In genomic region chr7:100430450-100431285, GRCh38 we compare ENCODE assay signal across 7 cellular contexts. TPM values are rescaled to one million over a fixed set of nuclear protein-coding genes. Genes with fewer than 3 reads are reported as not detected.
DNase-seq lines count a peak whose midpoint lies in the region; ATAC-seq and TF ChIP-seq lines count a peak whose summit lies in the region.

No MANE protein-coding gene starts in this region.

- H3K4me1 ChIP-seq in GM23338 (ENCODE audit: insufficient read depth) = peaks cover 29% of the 10 kb centered on the region; the same call in 1 of the 2 replicates
- H3K4me1 ChIP-seq in lung (ENCODE audit: control insufficient read depth in 2 of 2, insufficient read depth in 2 of 2, low read length in 2 of 2) = peaks cover 4 to 13% of the 10 kb centered on the region in 2 donors

- no peaks in the 10 kb centered on the region for H3K9me3 ChIP-seq in lung (ENCODE audit: control insufficient read depth in 2 of 2, insufficient read depth in 1 of 2, low read length in 1 of 2)

- H3F3A ChIP-seq in GM23338 (replicated peaks; ENCODE audit: low read depth) = peaks cover 38% of the 10 kb centered on the region

- peak overlapping the region; percentile 99 for H3K27ac ChIP-seq in GM23338 (ENCODE audit: low read depth)
- peak overlapping the region; percentile 97 to 98 for H3K27ac ChIP-seq in lung (ENCODE audit: low read depth in 1 of 2, low read length in 1 of 2)
- H3K27ac ChIP-seq in substantia nigra (ENCODE audit: low read depth, low read length, poor library complexity, severe bottlenecking) = peak overlapping the region; percentile 100

- WGBS in lung, 2 donors = 14 to 19% methylated on average over 33 of the region's 33 CpGs

- H4K20me1 ChIP-seq in GM23338 (replicated peaks; ENCODE audit: insufficient read depth) = peaks cover 3% of the 10 kb centered on the region; the same call in 1 of the 2 replicates

- H3K27me3 ChIP-seq in GM23338 (ENCODE audit: insufficient read depth) (peaks cover 9% of the 10 kb centered on the region), lung (ENCODE audit: control insufficient read depth, insufficient read depth) (no peaks in the 10 kb centered on the region)

- peak overlapping the region; percentile 79 for H3K4me2 ChIP-seq in GM23338

- H3K27ac Mint-ChIP-seq in GM23338 = peak overlapping the region; percentile 96
- peak overlapping the region; percentile 100 for H3K27ac Mint-ChIP-seq in central memory CD8-positive, alpha-beta T cell (ENCODE audit: low read depth)

- 0 out of 2 replicates have a peak, but pooled peaks cover 3% of the 10 kb centered on the region for H3K9me2 ChIP-seq in GM23338 (ENCODE audit: insufficient read depth)

- H3K36me3 Mint-ChIP-seq in GM23338 (ENCODE audit: low read depth) = peaks cover 59% of the 10 kb centered on the region
- H3K36me3 Mint-ChIP-seq in central memory CD8-positive, alpha-beta T cell (ENCODE audit: insufficient read depth) = peaks cover 46% of the 10 kb centered on the region

- peaks cover 48% of the 10 kb centered on the region for H3K4me1 Mint-ChIP-seq in GM23338
- H3K4me1 Mint-ChIP-seq in central memory CD8-positive, alpha-beta T cell = peaks cover 57% of the 10 kb centered on the region

- H2AFZ ChIP-seq in GM23338 = no peak overlapping the region

- peak overlapping the region; percentile 93 for H3K4me3 Mint-ChIP-seq in GM23338
- H3K4me3 Mint-ChIP-seq in central memory CD8-positive, alpha-beta T cell = peak overlapping the region; percentile 85

- DNase-seq in GM23338 (ENCODE audit: low spot score) (peak; percentile 41), T follicular helper cell (ENCODE audit: low read depth) (peak; percentile 20), lung (ENCODE audit: low spot score) (no peak), substantia nigra (lab: John Stamatoyannopoulos, UW) (peak in 5 of 49 donors; percentile 13 to 48 (median 29)), NCI-H1105 treated with DMSO at 0.1 percent for 48 hours (lab: John Stamatoyannopoulos, UW) (no peak)
- DNase-seq in central memory CD8-positive, alpha-beta T cell (ENCODE audit: low spot score in 2 of 2) = peak in 1 of 2 donors; percentile 31

- peaks cover 44% of the 10 kb centered on the region for H3K79me2 ChIP-seq in GM23338 (replicated peaks; ENCODE audit: insufficient read depth)

- TF ChIP-seq CTCF in GM23338 (conservative IDR thresholded peaks at IDR 0.05; ENCODE audit: low read depth in 2 of 2) = no peak
- no peak for TF ChIP-seq CTCF in lung (IDR thresholded peaks at IDR 0.05; ENCODE audit: control extremely low read depth, extremely low read depth)

- H3K4me3 ChIP-seq in GM23338 = peak overlapping the region; percentile 67
- H3K4me3 ChIP-seq in lung = peak overlapping the region; percentile 73

- peaks cover 20% of the 10 kb centered on the region for H3K9me3 Mint-ChIP-seq in GM23338
- H3K9me3 Mint-ChIP-seq in central memory CD8-positive, alpha-beta T cell = no peaks in the 10 kb centered on the region

- ATAC-seq in GM23338 (peak; percentile 0; the same call in 1 of the 3 replicates), lung (ENCODE audit: insufficient read depth, low FRiP score) (no peak), GM21515 (IDR thresholded peaks at IDR 0.05; ENCODE audit: unreplicated experiment) (no peak)
- ATAC-seq in central memory CD8-positive, alpha-beta T cell (replicated peaks; ENCODE audit: extremely low read depth, poor library complexity, severe bottlenecking) = no peak

- H3K36me3 ChIP-seq in GM23338 (ENCODE audit: insufficient read depth) (peaks cover 9% of the 10 kb centered on the region; the same call in 1 of the 2 replicates), lung (ENCODE audit: control insufficient read depth in 2 of 2, insufficient read depth in 2 of 2, low read length in 2 of 2) (peaks cover 4 to 28% of the 10 kb centered on the region in 2 donors)

- H3K27me3 Mint-ChIP-seq in GM23338 (ENCODE audit: insufficient read depth, low read depth, poor library complexity) = peaks cover 43% of the 10 kb centered on the region
- peaks cover 7% of the 10 kb centered on the region for H3K27me3 Mint-ChIP-seq in central memory CD8-positive, alpha-beta T cell

TF ChIP-seq in GM23338, 12 proteins besides CTCF, POLR2A, EP300 and RAD21 (continues in another document):
- no peak for TF ChIP-seq ZNF114 (CRISPR knock-in tag; IDR thresholded peaks at IDR 0.05)
- TF ChIP-seq, protein P1, sequence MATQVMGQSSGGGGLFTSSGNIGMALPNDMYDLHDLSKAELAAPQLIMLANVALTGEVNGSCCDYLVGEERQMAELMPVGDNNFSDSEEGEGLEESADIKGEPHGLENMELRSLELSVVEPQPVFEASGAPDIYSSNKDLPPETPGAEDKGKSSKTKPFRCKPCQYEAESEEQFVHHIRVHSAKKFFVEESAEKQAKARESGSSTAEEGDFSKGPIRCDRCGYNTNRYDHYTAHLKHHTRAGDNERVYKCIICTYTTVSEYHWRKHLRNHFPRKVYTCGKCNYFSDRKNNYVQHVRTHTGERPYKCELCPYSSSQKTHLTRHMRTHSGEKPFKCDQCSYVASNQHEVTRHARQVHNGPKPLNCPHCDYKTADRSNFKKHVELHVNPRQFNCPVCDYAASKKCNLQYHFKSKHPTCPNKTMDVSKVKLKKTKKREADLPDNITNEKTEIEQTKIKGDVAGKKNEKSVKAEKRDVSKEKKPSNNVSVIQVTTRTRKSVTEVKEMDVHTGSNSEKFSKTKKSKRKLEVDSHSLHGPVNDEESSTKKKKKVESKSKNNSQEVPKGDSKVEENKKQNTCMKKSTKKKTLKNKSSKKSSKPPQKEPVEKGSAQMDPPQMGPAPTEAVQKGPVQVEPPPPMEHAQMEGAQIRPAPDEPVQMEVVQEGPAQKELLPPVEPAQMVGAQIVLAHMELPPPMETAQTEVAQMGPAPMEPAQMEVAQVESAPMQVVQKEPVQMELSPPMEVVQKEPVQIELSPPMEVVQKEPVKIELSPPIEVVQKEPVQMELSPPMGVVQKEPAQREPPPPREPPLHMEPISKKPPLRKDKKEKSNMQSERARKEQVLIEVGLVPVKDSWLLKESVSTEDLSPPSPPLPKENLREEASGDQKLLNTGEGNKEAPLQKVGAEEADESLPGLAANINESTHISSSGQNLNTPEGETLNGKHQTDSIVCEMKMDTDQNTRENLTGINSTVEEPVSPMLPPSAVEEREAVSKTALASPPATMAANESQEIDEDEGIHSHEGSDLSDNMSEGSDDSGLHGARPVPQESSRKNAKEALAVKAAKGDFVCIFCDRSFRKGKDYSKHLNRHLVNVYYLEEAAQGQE (IDR thresholded peaks at IDR 0.05; ENCODE audit: unreplicated experiment) = no peak
- no peak for TF ChIP-seq NANOG (IDR thresholded peaks at IDR 0.05; ENCODE audit: borderline replicate concordance)

RNA-seq across cellular contexts. Expression of gene MEPCE, which starts 1.0 kb away (rescaled TPM):
- 21.7 and 32.6 TPM in 2 replicates for total RNA-seq in GM23338 (2014; rRNA removed; shearing (Covaris generic))
- polyA plus RNA-seq in GM23338 (2016; fragmentation: Nextera tagmentation; extraction: Ambion mirVana) = 10.0 and 11.4 TPM in 2 replicates
- 10 to 100 TPM; 25.6 to 38.7 TPM for total RNA-seq in lung
- polyA plus RNA-seq in lung = 10 to 100 TPM; 27.9 to 30.4 TPM

RNA-seq across cellular contexts. Expression of gene ZCWPW1, which starts 2.2 kb away (rescaled TPM):
- 0.59 and 1.0 TPM in 2 replicates for total RNA-seq in GM23338 (2014; rRNA removed; shearing (Covaris generic))
- polyA plus RNA-seq in GM23338 (2016; fragmentation: Nextera tagmentation; extraction: Ambion mirVana) (2.7 and 4.3 TPM in 2 replicates), lung (10 to 100 TPM in 1 of 2 donors, 1 to 10 TPM in 1; 5.1 to 12.2 TPM)
- total RNA-seq in lung = 1 to 10 TPM; 5.6 to 7.2 TPM

RNA-seq across cellular contexts. Expression of gene PPP1R35, which starts 5.6 kb away (rescaled TPM):
- 47.8 and 58.9 TPM in 2 replicates for total RNA-seq in GM23338 (2014; rRNA removed; shearing (Covaris generic))
- polyA plus RNA-seq in GM23338 (2016; fragmentation: Nextera tagmentation; extraction: Ambion mirVana) (89.3 and 106 TPM in 2 replicates), lung (10 to 100 TPM; 38.2 to 65.1 TPM)
- total RNA-seq in lung = 10 to 100 TPM in 1 of 2 donors, 1 to 10 TPM in 1; 8.2 to 36.4 TPM

RNA-seq across cellular contexts. Expression of gene SPACDR, which starts 33.4 kb away (rescaled TPM):
- total RNA-seq in GM23338 (2014; rRNA removed; shearing (Covaris generic)) = 0.52 TPM in 1 of 2 replicates, not detected in the other
- polyA plus RNA-seq in GM23338 (2016; fragmentation: Nextera tagmentation; extraction: Ambion mirVana) (0.42 TPM in 1 of 2 replicates, not detected in the other), lung (under 1 TPM; 0.54 to 0.83 TPM)
- total RNA-seq in lung = 1 to 10 TPM in 1 of 2 donors, under 1 TPM in 1; 0.83 to 2.0 TPM

RNA-seq across cellular contexts. Expression of gene TSC22D4, which starts 48.3 kb away (rescaled TPM):
- 22.6 and 24.9 TPM in 2 replicates for total RNA-seq in GM23338 (2014; rRNA removed; shearing (Covaris generic))
- 14.6 and 16.4 TPM in 2 replicates for polyA plus RNA-seq in GM23338 (2016; fragmentation: Nextera tagmentation; extraction: Ambion mirVana)
- total RNA-seq in lung = 10 to 100 TPM; 38.2 to 62.8 TPM
- polyA plus RNA-seq in lung = 10 to 100 TPM; 33.6 to 62.0 TPM

Comparison
In these comparisons a context has a peak if more than half of its experiments do, and no peak if none do; other contexts are left out.
1. DNase-seq: peak in GM23338 (single experiment) and T follicular helper cell (single experiment); none in lung (single experiment) and NCI-H1105 treated with DMSO at 0.1 percent for 48 hours (single experiment).
2. Peak in every context shown above with its lines, with median percentiles within 50 percentile points of each other: H3K27ac ChIP-seq.